8 cellular contexts compared by ENCODE assay signal in the genomic region with DNA sequence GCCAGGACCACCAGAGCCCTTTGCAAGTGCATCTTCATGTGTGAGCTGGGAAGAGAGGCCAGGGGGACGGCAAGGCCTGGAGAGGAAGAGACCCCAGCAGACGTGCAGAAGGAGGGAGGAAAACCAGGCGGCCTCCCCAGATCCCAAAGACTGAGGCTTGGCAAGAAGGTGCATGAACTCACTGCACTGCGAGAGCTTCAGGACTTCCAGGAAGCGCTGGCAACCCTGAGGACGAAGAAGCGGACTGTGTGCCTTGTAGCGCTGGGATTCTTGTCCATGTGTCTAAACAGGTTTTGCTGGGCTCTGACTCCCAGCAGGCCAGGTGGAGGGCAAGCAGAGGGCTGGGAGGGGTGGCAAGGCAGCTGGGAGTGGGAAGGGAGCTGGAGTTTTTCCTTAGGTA. TPM values are rescaled to one million over a fixed set of nuclear protein-coding genes. Genes with fewer than 3 reads are reported as not detected.
A peak's percentile ranks its signal among the peaks of the same experiment; 100 is the strongest.
DNase-seq lines count a peak whose midpoint lies in the region; ATAC-seq and TF ChIP-seq lines count a peak whose summit lies in the region.

No MANE protein-coding gene starts in this region.

- peak overlapping the region; percentile 88 to 98 (median 96) for H3K27ac ChIP-seq in heart right ventricle
- peak overlapping the region; percentile 97 for H3K27ac ChIP-seq in breast epithelium
- peak overlapping the region; percentile 97 to 99 for H3K27ac ChIP-seq in uterus

- H3K4me1 ChIP-seq in heart right ventricle: peaks cover 0 to 73% (median 32%) of the 10 kb centered on the region in 9 donors
- H3K4me1 ChIP-seq in breast epithelium: peaks cover 5 to 10% of the 10 kb centered on the region in 2 donors
- peaks cover 19% of the 10 kb centered on the region for H3K4me1 ChIP-seq in mucosa of stomach (ENCODE audit: control insufficient read depth, insufficient read depth, low read length)
- peaks cover 0 to 9% of the 10 kb centered on the region in 2 donors for H3K4me1 ChIP-seq in uterus

- H3K4me3 ChIP-seq in heart right ventricle (peak overlapping the region in 9 of 10 donors; percentile 70 to 92 (median 79)), breast epithelium (peak overlapping the region; percentile 73 to 90 (median 79)), mucosa of stomach (ENCODE audit: low read length) (no peak overlapping the region), uterus (peak overlapping the region; percentile 49 to 58)

- TF ChIP-seq POLR2A in breast epithelium (IDR thresholded peaks at IDR 0.05): no peak
- no peak for TF ChIP-seq POLR2A in uterus (IDR thresholded peaks at IDR 0.05)

- DNase-seq in heart right ventricle (no peak), Right ventricle myocardium inferior (ENCODE audit: missing footprints) (no peak), breast epithelium (ENCODE audit: low spot score in 2 of 2) (peak; percentile 64 to 70), uterus (peak; percentile 38 to 52), iPS-NIHi11 (ENCODE audit: low spot score) (no peak), NCI-H446 treated with DMSO at 0.1 percent for 48 hours (lab: John Stamatoyannopoulos, UW) (no peak)

- H3K27me3 ChIP-seq in heart right ventricle (no peaks in the 10 kb centered on the region), breast epithelium (no peaks in the 10 kb centered on the region), mucosa of stomach (ENCODE audit: control insufficient read depth, insufficient read depth, low read length) (no peaks in the 10 kb centered on the region), uterus (no peaks in the 10 kb centered on the region)

- H3K36me3 ChIP-seq in heart right ventricle (no peaks in the 10 kb centered on the region), breast epithelium (no peaks in the 10 kb centered on the region), mucosa of stomach (ENCODE audit: control insufficient read depth, insufficient read depth, low read length) (no peaks in the 10 kb centered on the region), uterus (no peaks in the 10 kb centered on the region)

- intact Hi-C loops in heart right ventricle (cut with DNase I): loop anchor here in 6 of 10 donors (1.0 to 10.0 kb wide), 7 partner anchors 74 to 270 kb away; no protein-coding TSS in a partner anchor
- intact Hi-C loops in Right ventricle myocardium inferior (cut with DNase I): loop anchor here (10.0 kb wide), 1 partner anchor 406 kb away; the partner anchor contains the start of gene FLVCR2
- intact Hi-C loops in breast epithelium (cut with DNase I; ENCODE audit: low total_unique reads): loop anchor here (5.0 kb wide), 1 partner anchor 931 kb away; no protein-coding TSS in a partner anchor
- intact Hi-C loops in uterus (cut with DNase I; ENCODE audit: low total_unique reads): no loop called here

- peak overlapping the region; percentile 90 for H3K9ac ChIP-seq in mucosa of stomach (ENCODE audit: low read length)

- TF ChIP-seq CTCF in heart right ventricle (IDR thresholded peaks at IDR 0.05) (no peak), breast epithelium (IDR thresholded peaks at IDR 0.05) (no peak), uterus (IDR thresholded peaks at IDR 0.05) (no peak)

- H3K9me3 ChIP-seq in heart right ventricle: no peaks in the 10 kb centered on the region
- H3K9me3 ChIP-seq in breast epithelium: no peaks in the 10 kb centered on the region
- H3K9me3 ChIP-seq in mucosa of stomach (ENCODE audit: control insufficient read depth, low read length): no peaks in the 10 kb centered on the region
- H3K9me3 ChIP-seq in uterus: no peaks in the 10 kb centered on the region

- 58 to 72% methylated on average over 8 of the region's 8 CpGs for WGBS in heart right ventricle, 2 donors

- ATAC-seq in heart right ventricle: no peak
- no peak for ATAC-seq in Right ventricle myocardium inferior
- ATAC-seq in GM21786 (IDR thresholded peaks at IDR 0.05; ENCODE audit: unreplicated experiment): no peak

RNA-seq across cellular contexts. Expression of gene TGFB3, which starts 0.9 kb away (rescaled TPM):
- 10 to 100 TPM; 14.0 to 37.8 (median 24.3) TPM for total RNA-seq in heart right ventricle
- polyA plus RNA-seq in heart right ventricle: 10 to 100 TPM in 1 of 2 donors, 1 to 10 TPM in 1; 9.9 to 10.2 TPM
- 29.5 TPM for total RNA-seq in Right ventricle myocardium inferior
- 10 to 100 TPM in 2 of 3 donors, 1 to 10 TPM in 1; 4.8 to 35.7 (median 24.0) TPM for total RNA-seq in breast epithelium
- 10 to 100 TPM; 16.1 to 85.3 (median 55.0) TPM for total RNA-seq in uterus

RNA-seq across cellular contexts. Expression of gene IFT43, which starts 4.7 kb away (rescaled TPM):
- total RNA-seq in heart right ventricle (10 to 100 TPM; 19.7 to 43.8 (median 27.6) TPM), Right ventricle myocardium inferior (30.4 TPM), breast epithelium (10 to 100 TPM; 21.4 to 47.2 (median 41.9) TPM), uterus (10 to 100 TPM; 34.2 to 75.3 (median 49.1) TPM)
- 10 to 100 TPM; 34.7 to 57.1 TPM for polyA plus RNA-seq in heart right ventricle

Comparison
In these comparisons a context has a peak if more than half of its experiments do, and no peak if none do; other contexts are left out.
1. DNase-seq: peak in breast epithelium (2 of 2) and uterus (2 of 2); none in heart right ventricle (0 of 2), Right ventricle myocardium inferior (single experiment), iPS-NIHi11 (single experiment) and NCI-H446 treated with DMSO at 0.1 percent for 48 hours (single experiment).
2. Peak in every context shown above with its lines, with median percentiles within 50 percentile points of each other: H3K27ac ChIP-seq.